17 cellular contexts compared by ENCODE assay signal in genomic region chr17:78729636-78730035, GRCh38. TPM values are rescaled to one million over a fixed set of nuclear protein-coding genes. Genes with fewer than 3 reads are reported as not detected.
DNase-seq lines count a peak whose midpoint lies in the region; ATAC-seq, FAIRE-seq and TF ChIP-seq lines count a peak whose summit lies in the region.
"Had no signal": no experiment of that assay in that cellular context is flagged by ENCODE, and none has a peak within 500 bp of the region (broad histone marks: within the 10 kb centered on the region; RNA-seq: fewer than 3 reads in every experiment).

No MANE protein-coding gene starts in this region.

- no peak for DNase-seq in activated CD4-positive, alpha-beta T cell treated with anti-CD3 and anti-CD28 coated beads, Interleukin-2, amount 10 ng/mL, durations not matched to agents 7 days and 5 days
- DNase-seq in activated CD4-positive, alpha-beta T cell treated with anti-CD3 and anti-CD28 coated beads for 1 hour, result no peak
- DNase-seq in GM18507 (ENCODE audit: extremely low spot score, insufficient read length, low read depth), result no peak
- DNase-seq in natural killer cell treated with Interleukin-12 subunit alpha and Interleukin-12 subunit beta and Interleukin-15 and Interleukin-18, amount 100 ng/mL, for 72 hours (ENCODE audit: low spot score), result peak; percentile 41
- DNase-seq in foreskin keratinocyte, result no peak
- DNase-seq in HepG2 (ENCODE audit: low spot score), result no peak
- DNase-seq: ACHN; activated CD4-positive, alpha-beta T cell treated with anti-CD3 and anti-CD28 coated beads, Interleukin-2, amount 50 U/mL, for 1 hour; activated gamma-delta T cell treated with Interleukin-2 at 50 U/mL for 16 hours; central memory CD4-positive, alpha-beta T cell; left ventricle myocardium inferior; NCI-H1930; NCI-H82; psoas muscle; tibial artery had no signal

- H3K79me2 ChIP-seq in HepG2 (ENCODE audit: insufficient read depth, low read length), result peaks cover 60% of the 10 kb centered on the region

- H3K4me2 ChIP-seq in HepG2 (ENCODE audit: low read depth, low read length), result no peak overlapping the region

- TF ChIP-seq EP300 in HepG2 (IDR thresholded peaks at IDR 0.05; ENCODE audit: low read depth in 2 of 2, low read length in 2 of 2) (no peak), HepG2 (CRISPR knock-in tag; IDR thresholded peaks at IDR 0.05; ENCODE audit: borderline replicate concordance) (no peak)

- POLR2A ChIA-PET in activated CD4-positive, alpha-beta T cell treated with anti-CD3 and anti-CD28 coated beads, Interleukin-2, amount 10 ng/mL, durations not matched to agents 7 days and 5 days (lab: Charles Lee), result no interaction called here
- POLR2A ChIA-PET in HepG2 (lab: Yijun Ruan, JAX), result no interaction called here

- H3K9ac ChIP-seq in HepG2 (ENCODE audit: insufficient read depth, low read depth, low read length), result no peak overlapping the region

- BruUV-seq in HepG2 (replicated peaks; lab: Mats Ljungman, UMichigan), result no TSS peak

- H3K4me3 Mint-ChIP-seq in activated CD4-positive, alpha-beta T cell treated with anti-CD3 and anti-CD28 coated beads, Interleukin-2, amount 10 ng/mL, durations not matched to agents 7 days and 5 days, result no peak overlapping the region
- peak overlapping the region; percentile 79 for H3K4me3 Mint-ChIP-seq in activated T-helper 17 cell treated with anti-CD3 and anti-CD28 coated beads, Interleukin-2, amount 50 U/mL, for 72 hours
- peak overlapping the region; percentile 38 for H3K4me3 Mint-ChIP-seq in natural killer cell treated with Interleukin-12 subunit alpha and Interleukin-12 subunit beta and Interleukin-15 and Interleukin-18, amount 100 ng/mL, for 72 hours

- intact Hi-C loops in HepG2 (cut with micrococcal nuclease; ENCODE audit: unreplicated experiment), result no loop called here

- no peak overlapping the region for H3K4me3 ChIP-seq in HepG2 (replicated peaks in 1 of 3; ENCODE audit: insufficient read depth in 1 of 3, low read depth in 2 of 3, low read length in 3 of 3)
- H3K4me3 ChIP-seq: left ventricle myocardium inferior, psoas muscle, tibial artery had no signal

- H4K20me1 ChIP-seq in HepG2 (ENCODE audit: insufficient read depth, low read length), result peaks cover 31% of the 10 kb centered on the region

- H3K9me3 ChIP-seq in HepG2 (ENCODE audit: low read length), result no peaks in the 10 kb centered on the region
- H3K9me3 ChIP-seq: left ventricle myocardium inferior, psoas muscle, tibial artery had no signal

- peak; percentile 27 for ATAC-seq in activated T-helper 17 cell treated with anti-CD3 and anti-CD28 coated beads, Interleukin-2, amount 50 U/mL, for 72 hours (replicated peaks)
- no peak for ATAC-seq in natural killer cell treated with Interleukin-12 subunit alpha and Interleukin-12 subunit beta and Interleukin-15 and Interleukin-18, amount 100 ng/mL, for 72 hours
- ATAC-seq in foreskin keratinocyte (no peak), HepG2 (no peak), HG03460 (IDR thresholded peaks at IDR 0.05; ENCODE audit: unreplicated experiment) (no peak)
- ATAC-seq: psoas muscle had no signal

- peak; percentile 49 for FAIRE-seq in GM18507 (lab: Jason Lieb, UNC)
- no peak for FAIRE-seq in HepG2 (lab: Jason Lieb, UNC)

- no peak for TF ChIP-seq CTCF in foreskin keratinocyte (conservative IDR thresholded peaks at IDR 0.05)
- TF ChIP-seq CTCF in HepG2 (CRISPR knock-in tag; IDR thresholded peaks at IDR 0.05), result no peak

- H3K27ac Mint-ChIP-seq in activated CD4-positive, alpha-beta T cell treated with anti-CD3 and anti-CD28 coated beads, Interleukin-2, amount 10 ng/mL, durations not matched to agents 7 days and 5 days, result peak overlapping the region; percentile 28
- peak overlapping the region; percentile 93 for H3K27ac Mint-ChIP-seq in activated T-helper 17 cell treated with anti-CD3 and anti-CD28 coated beads, Interleukin-2, amount 50 U/mL, for 72 hours
- peak overlapping the region; percentile 59 to 79 for H3K27ac Mint-ChIP-seq in natural killer cell treated with Interleukin-12 subunit alpha and Interleukin-12 subunit beta and Interleukin-15 and Interleukin-18, amount 100 ng/mL, for 72 hours

- H3K36me3 Mint-ChIP-seq in activated CD4-positive, alpha-beta T cell treated with anti-CD3 and anti-CD28 coated beads, Interleukin-2, amount 10 ng/mL, durations not matched to agents 7 days and 5 days (ENCODE audit: low read depth), result peaks cover 42% of the 10 kb centered on the region
- H3K36me3 Mint-ChIP-seq in activated T-helper 17 cell treated with anti-CD3 and anti-CD28 coated beads, Interleukin-2, amount 50 U/mL, for 72 hours (ENCODE audit: low read depth), result peaks cover 69% of the 10 kb centered on the region
- no peaks in the 10 kb centered on the region for H3K36me3 Mint-ChIP-seq in natural killer cell treated with Interleukin-12 subunit alpha and Interleukin-12 subunit beta and Interleukin-15 and Interleukin-18, amount 100 ng/mL, for 72 hours

- CTCF ChIA-PET in activated CD4-positive, alpha-beta T cell treated with anti-CD3 and anti-CD28 coated beads, Interleukin-2, amount 10 ng/mL, durations not matched to agents 7 days and 5 days (lab: Charles Lee), result interaction anchor here (1.1 kb wide), 1 partner anchor 8 kb away, joined by 6 read pairs; no protein-coding TSS in a partner anchor
- CTCF ChIA-PET in HepG2 (lab: Yijun Ruan, JAX; ENCODE audit: low intra/inter-chr PET ratio, low total read pairs), result no interaction called here

- H3K27ac ChIP-seq in foreskin keratinocyte, result no peak overlapping the region
- H3K27ac ChIP-seq in HepG2 (ENCODE audit: extremely low read length, insufficient read depth, low read length), result no peak overlapping the region
- H3K27ac ChIP-seq: left ventricle myocardium inferior, psoas muscle, tibial artery had no signal

- H3K4me1 ChIP-seq in foreskin keratinocyte (no peaks in the 10 kb centered on the region), HepG2 (ENCODE audit: insufficient read depth, low read length) (peaks cover 37% of the 10 kb centered on the region)

- no peaks in the 10 kb centered on the region for H3K27me3 Mint-ChIP-seq in activated CD4-positive, alpha-beta T cell treated with anti-CD3 and anti-CD28 coated beads, Interleukin-2, amount 10 ng/mL, durations not matched to agents 7 days and 5 days
- no peaks in the 10 kb centered on the region for H3K27me3 Mint-ChIP-seq in activated T-helper 17 cell treated with anti-CD3 and anti-CD28 coated beads, Interleukin-2, amount 50 U/mL, for 72 hours
- no peaks in the 10 kb centered on the region for H3K27me3 Mint-ChIP-seq in natural killer cell treated with Interleukin-12 subunit alpha and Interleukin-12 subunit beta and Interleukin-15 and Interleukin-18, amount 100 ng/mL, for 72 hours

- in situ Hi-C loops in HepG2 (cut with HindIII; ENCODE audit: extremely low pct_ligation_motif_present, low pct_unique_long_range_greater_than_20kb), result no loop called here

- H2AFZ ChIP-seq in HepG2 (ENCODE audit: low read length), result no peak overlapping the region

- WGBS in HepG2 (ENCODE audit: low lambda C conversion rate), result 97% methylated on average over 1 of the region's 1 CpG

- no peaks in the 10 kb centered on the region; a peak in 1 of 5 replicates for H3K36me3 ChIP-seq in HepG2 (replicated peaks in 1 of 2; ENCODE audit: control insufficient read depth in 1 of 2, insufficient read depth in 2 of 2, low read length in 2 of 2)
- H3K36me3 ChIP-seq: left ventricle myocardium inferior, tibial artery had no signal

- H3K27me3 ChIP-seq in foreskin keratinocyte (no peaks in the 10 kb centered on the region), HepG2 (ENCODE audit: control insufficient read depth in 1 of 2, insufficient read depth in 2 of 2, low read length in 2 of 2) (no peaks in the 10 kb centered on the region)
- H3K27me3 ChIP-seq: tibial artery had no signal

- H3K4me1 Mint-ChIP-seq in activated CD4-positive, alpha-beta T cell treated with anti-CD3 and anti-CD28 coated beads, Interleukin-2, amount 10 ng/mL, durations not matched to agents 7 days and 5 days, result peaks cover 88% of the 10 kb centered on the region
- peaks cover 72% of the 10 kb centered on the region for H3K4me1 Mint-ChIP-seq in activated T-helper 17 cell treated with anti-CD3 and anti-CD28 coated beads, Interleukin-2, amount 50 U/mL, for 72 hours
- peaks cover 70 to 72% of the 10 kb centered on the region in 2 donors for H3K4me1 Mint-ChIP-seq in natural killer cell treated with Interleukin-12 subunit alpha and Interleukin-12 subunit beta and Interleukin-15 and Interleukin-18, amount 100 ng/mL, for 72 hours (ENCODE audit: low read depth in 2 of 2)

- no peak for TF ChIP-seq POLR2A in HepG2 (IDR thresholded peaks at IDR 0.05; ENCODE audit: insufficient read depth in 1 of 2, low read depth in 2 of 2, low read length in 2 of 2)

- H3K9me3 Mint-ChIP-seq in activated CD4-positive, alpha-beta T cell treated with anti-CD3 and anti-CD28 coated beads, Interleukin-2, amount 10 ng/mL, durations not matched to agents 7 days and 5 days, result no peaks in the 10 kb centered on the region
- H3K9me3 Mint-ChIP-seq in activated T-helper 17 cell treated with anti-CD3 and anti-CD28 coated beads, Interleukin-2, amount 50 U/mL, for 72 hours, result no peaks in the 10 kb centered on the region
- H3K9me3 Mint-ChIP-seq in natural killer cell treated with Interleukin-12 subunit alpha and Interleukin-12 subunit beta and Interleukin-15 and Interleukin-18, amount 100 ng/mL, for 72 hours, result no peaks in the 10 kb centered on the region

- no peak for TF ChIP-seq RAD21 in HepG2 (CRISPR knock-in tag; IDR thresholded peaks at IDR 0.05)

RNA-seq across cellular contexts. Expression of gene CYTH1, which starts 52.4 kb away (rescaled TPM):
- total RNA-seq in activated CD4-positive, alpha-beta T cell treated with anti-CD3 and anti-CD28 coated beads, Interleukin-2, amount 10 ng/mL, durations not matched to agents 7 days and 5 days, result 100 to 1,000 TPM; 244 to 251 TPM
- total RNA-seq in activated T-helper 17 cell treated with anti-CD3 and anti-CD28 coated beads, Interleukin-2, amount 50 U/mL, for 72 hours, result 100 to 1,000 TPM; 173 to 195 TPM
- total RNA-seq in natural killer cell treated with Interleukin-12 subunit alpha and Interleukin-12 subunit beta and Interleukin-15 and Interleukin-18, amount 100 ng/mL, for 72 hours, result 100 to 1,000 TPM; 111 to 149 TPM
- total RNA-seq in foreskin keratinocyte (23.4 and 27.4 TPM in 2 replicates), HepG2 (2016; rRNA removed; fragmentation: Illumina TruSeq; extraction: Trizol) (20.1 and 21.3 TPM in 2 replicates)
- polyA plus RNA-seq in foreskin keratinocyte (15.1 and 18.8 TPM in 2 replicates), HepG2 (2011; rRNA removed) (48.9 and 66.5 TPM in 2 replicates)
- total RNA-seq in HepG2 (2016; cell fraction: cytosol; rRNA removed; fragmentation: Illumina TruSeq; extraction: Trizol; ENCODE audit: low read depth), result 4.6 and 4.8 TPM in 2 replicates
- 20.2 and 20.6 TPM in 2 replicates for total RNA-seq in HepG2 (2016; cell fraction: insoluble cytoplasmic fraction; rRNA removed; fragmentation: Illumina TruSeq; extraction: Trizol)
- total RNA-seq in HepG2 (2016; cell fraction: membrane; rRNA removed; fragmentation: Illumina TruSeq; extraction: Trizol), result 12.9 and 13.2 TPM in 2 replicates
- 21.3 and 24.7 TPM in 2 replicates for total RNA-seq in HepG2 (2016; cell fraction: nucleus; rRNA removed; fragmentation: Illumina TruSeq; extraction: Trizol)
- 36.2 and 36.3 TPM in 2 replicates for polyA plus RNA-seq in HepG2 (2011; cell fraction: cytosol; rRNA removed)
- polyA plus RNA-seq in HepG2 (2011; cell fraction: nucleus; rRNA removed), result 233 and 263 TPM in 2 replicates
- 33.2 and 38.1 TPM in 2 replicates for polyA plus RNA-seq in HepG2 (2012)
- 2.0 TPM in 2 replicates for polyA plus RNA-seq in HepG2 (2016; cell fraction: cytosol; fragmentation: Illumina TruSeq; extraction: Trizol; ENCODE audit: low read depth)
- polyA plus RNA-seq in HepG2 (2016; cell fraction: insoluble cytoplasmic fraction; fragmentation: Illumina TruSeq; extraction: Trizol; ENCODE audit: low read depth), result 22.9 and 27.1 TPM in 2 replicates
- 7.5 and 8.2 TPM in 2 replicates for polyA plus RNA-seq in HepG2 (2016; cell fraction: membrane; fragmentation: Illumina TruSeq; extraction: Trizol; ENCODE audit: low read depth)
- polyA plus RNA-seq in HepG2 (2016; cell fraction: nucleus; fragmentation: Illumina TruSeq; extraction: Trizol; ENCODE audit: insufficient read depth, low read depth), result 48.3 and 49.0 TPM in 2 replicates
- 20.1 and 43.0 TPM in 2 replicates for polyA minus RNA-seq in HepG2 (2011; rRNA and poly(A)+ RNA removed; ENCODE audit: low replicate concordance)
- 16.4 and 17.8 TPM in 2 replicates for polyA minus RNA-seq in HepG2 (2011; cell fraction: cytosol; rRNA and poly(A)+ RNA removed)
- 66.4 and 72.6 TPM in 2 replicates for polyA minus RNA-seq in HepG2 (2011; cell fraction: nucleus; rRNA and poly(A)+ RNA removed)

Comparison
In these comparisons a context has a peak if more than half of its experiments do, and no peak if none do; other contexts are left out.
1. H3K27ac Mint-ChIP-seq: peak in every context shown above with its lines; median percentile 93 in activated T-helper 17 cell treated with anti-CD3 and anti-CD28 coated beads, Interleukin-2, amount 50 U/mL, for 72 hours; 69 in natural killer cell treated with Interleukin-12 subunit alpha and Interleukin-12 subunit beta and Interleukin-15 and Interleukin-18, amount 100 ng/mL, for 72 hours; 28 in activated CD4-positive, alpha-beta T cell treated with anti-CD3 and anti-CD28 coated beads, Interleukin-2, amount 10 ng/mL, durations not matched to agents 7 days and 5 days.